ENCODE assay signal across 12 cellular contexts in the genomic region with DNA sequence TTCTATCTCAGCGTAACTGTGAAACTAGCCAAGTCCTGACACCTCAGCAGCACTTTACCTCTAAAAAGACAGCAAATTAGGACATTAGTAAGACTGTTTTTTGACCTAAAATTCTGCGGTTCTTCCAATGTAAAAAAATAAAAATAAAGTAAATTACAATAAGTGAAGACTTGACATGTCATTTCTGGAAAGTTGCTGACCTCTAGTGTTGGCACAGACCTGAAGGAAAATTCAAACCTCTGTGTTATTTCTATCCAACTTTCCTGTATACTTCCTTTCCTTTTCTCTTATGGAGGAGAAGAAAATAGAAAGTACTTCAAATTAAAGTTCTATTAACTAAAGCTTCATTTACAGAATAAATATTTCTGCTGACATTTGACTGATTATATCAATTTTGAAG.
DNase-seq lines count a peak whose midpoint lies in the region; ATAC-seq, FAIRE-seq and TF ChIP-seq lines count a peak whose summit lies in the region.
"Had no signal": no experiment of that assay in that cellular context is flagged by ENCODE, and none has a peak within 500 bp of the region (broad histone marks: within the 10 kb centered on the region; RNA-seq: fewer than 3 reads in every experiment).

No MANE protein-coding gene starts in this region.

- CTCF ChIA-PET in H1 (lab: Charles Lee; ENCODE audit: partially characterized antibody): interaction anchor here (0.7 to 3.8 kb wide), 8 partner anchors 7 to 133 kb away, joined by 3 to 44 read pairs (median 5); no protein-coding TSS in a partner anchor

- H2BK12ac ChIP-seq in H1 (ENCODE audit: low read depth, low read length): no peak overlapping the region

- no peak overlapping the region for H2BK20ac ChIP-seq in H1 (ENCODE audit: low read length)

- H3K4ac ChIP-seq in H1 (replicated peaks; ENCODE audit: insufficient read length, low read depth, low read length): no peak overlapping the region

- no peaks in the 10 kb centered on the region for H3K79me1 ChIP-seq in H1 (ENCODE audit: low read depth, low read length)

- no peak overlapping the region for H2AK5ac ChIP-seq in H1 (ENCODE audit: low read depth, low read length)

- POLR2A ChIA-PET in H1 (lab: Charles Lee; ENCODE audit: partially characterized antibody): no interaction called here

- ATAC-seq in left lobe of liver: no peak
- ATAC-seq: activated CD8-positive, alpha-beta memory T cell treated with anti-CD3 and anti-CD28 coated beads, Interleukin-2, amount 10 ng/mL, durations not matched to agents 7 days and 5 days had no signal

- no peak overlapping the region for H2BK5ac ChIP-seq in H1 (ENCODE audit: low read depth, low read length)

- H4K91ac ChIP-seq in H1 (replicated peaks; ENCODE audit: insufficient read length, low read length): no peak overlapping the region

- H2BK120ac ChIP-seq in H1 (replicated peaks; ENCODE audit: low read depth, low read length): no peak overlapping the region

- no peaks in the 10 kb centered on the region for H4K20me1 ChIP-seq in H1 (replicated peaks in 1 of 2; ENCODE audit: control insufficient read depth in 1 of 2, insufficient read depth in 2 of 2, low read length in 2 of 2)

- no peak overlapping the region for H4K8ac ChIP-seq in H1 (ENCODE audit: extremely low read depth, insufficient read depth, low read length)

- H3K23ac ChIP-seq in H1 (ENCODE audit: insufficient read length): no peak overlapping the region

- H3K9me3 ChIP-seq in H1 (ENCODE audit: insufficient read depth in 2 of 2, low read depth in 1 of 2, low read length in 1 of 2): no peaks in the 10 kb centered on the region

- no peak overlapping the region for H3K4me2 ChIP-seq in H1 (ENCODE audit: insufficient read depth in 1 of 2, low read depth in 2 of 2, low read length in 2 of 2)

- no peak overlapping the region for H3K9ac ChIP-seq in H1 (replicated peaks in 1 of 4; ENCODE audit: extremely low read depth in 1 of 4, low read depth in 3 of 4, low read length in 3 of 4)

- no peak overlapping the region for H2AFZ ChIP-seq in H1 (ENCODE audit: low read length)

- no peak for TF ChIP-seq EP300 in H1 (IDR thresholded peaks at IDR 0.05; ENCODE audit: borderline replicate concordance in 1 of 2, low read depth in 2 of 2, low read length in 2 of 2)

- H4K5ac ChIP-seq in H1 (ENCODE audit: insufficient read length, low read depth, low read length): no peak overlapping the region

- no peak for FAIRE-seq in H1 (lab: Jason Lieb, UNC)

- no peak overlapping the region for H3K27ac ChIP-seq in H1 (ENCODE audit: low read depth, low read length)

- H3K23me2 ChIP-seq in H1 (ENCODE audit: low read depth, low read length): no peaks in the 10 kb centered on the region

- H3K36me3 ChIP-seq in H1 (ENCODE audit: control insufficient read depth in 2 of 4, insufficient read depth in 4 of 4, low read length in 3 of 4): no peaks in the 10 kb centered on the region

- no peak overlapping the region for H2BK15ac ChIP-seq in H1 (ENCODE audit: low read length)

- no peak overlapping the region for H3K14ac ChIP-seq in H1 (ENCODE audit: insufficient read length)

- no peaks in the 10 kb centered on the region for H3K27me3 ChIP-seq in H1 (replicated peaks in 1 of 4; ENCODE audit: control insufficient read depth in 3 of 4, extremely low read depth in 1 of 4, insufficient read depth in 3 of 4, low read length in 3 of 4)

- no peak overlapping the region for H3K56ac ChIP-seq in H1 (replicated peaks; ENCODE audit: insufficient read length, low read depth, low read length)

- H3K79me2 ChIP-seq in H1 (ENCODE audit: control insufficient read depth in 1 of 2, insufficient read depth in 2 of 2, low read length in 2 of 2): no peaks in the 10 kb centered on the region

- H3K4me3 ChIP-seq in H1 (ENCODE audit: extremely low read depth in 1 of 4, insufficient read depth in 2 of 4, low read depth in 3 of 4, low read length in 4 of 4): no peak overlapping the region

- H3K18ac ChIP-seq in H1 (ENCODE audit: extremely low read depth, low read length): no peak overlapping the region

- WGBS in H1 (ENCODE audit: extremely low coverage in 1 of 2, insufficient coverage in 1 of 2, insufficient read length in 1 of 2, insufficient replicate concordance in 2 of 2, low coverage in 1 of 2, low lambda C conversion rate in 2 of 2, missing lambda C conversion rate in 1 of 2), 2 experiments: 82% methylated on average over 2 of the region's 2 CpGs; no CpG with 5 or more reads in 1 of the 2 experiments

- TF ChIP-seq CTCF in H1 (IDR thresholded peaks at IDR 0.05; ENCODE audit: control extremely low read depth in 1 of 3, insufficient read depth in 1 of 3, low read depth in 1 of 3, low read length in 3 of 3): no peak; a peak in 1 of 4 replicates

- peak; percentile 41 to 43 for TF ChIP-seq RAD21 in H1 (IDR thresholded peaks at IDR 0.05 in 1 of 2, conservative IDR thresholded peaks at IDR 0.05 in 1 of 2; ENCODE audit: low read depth in 2 of 2, low read length in 2 of 2)

- no peaks in the 10 kb centered on the region for H3K4me1 ChIP-seq in H1 (replicated peaks in 1 of 4; ENCODE audit: control insufficient read depth in 3 of 4, insufficient read depth in 4 of 4, low read length in 3 of 4)

- peak; percentile 4 for DNase-seq in NCI-H526 (lab: John Stamatoyannopoulos, UW)
- no peak for DNase-seq in NCI-H526 treated with DMSO at 0.1 percent for 48 hours (lab: John Stamatoyannopoulos, UW)
- DNase-seq in MV-4-11 (lab: John Stamatoyannopoulos, UW): peak; percentile 7
- no peak for DNase-seq in H1 (ENCODE audit: low read depth in 1 of 2, low spot score in 2 of 2)
- peak; percentile 25 for DNase-seq in renal cortical epithelial cell (ENCODE audit: low read depth)
- no peak for DNase-seq in left lobe of liver (ENCODE audit: low spot score)
- DNase-seq in SIG-M5 treated with dmso at 0.1 percent for 504 hours (lab: John Stamatoyannopoulos, UW; ENCODE audit: unreplicated experiment): no peak
- DNase-seq in NCI-H345 (lab: John Stamatoyannopoulos, UW): no peak
- DNase-seq: activated CD8-positive, alpha-beta memory T cell treated with anti-CD3 and anti-CD28 coated beads, Interleukin-2, amount 10 ng/mL, durations not matched to agents 7 days and 5 days; activated naive CD4-positive, alpha-beta T cell treated with anti-CD3 and anti-CD28 coated beads, Interleukin-2, amount 50 U/mL, for 16 hours; RPMI8226; stimulated activated CD4-positive, alpha-beta T cell treated with anti-CD3 and anti-CD28 coated beads, Interleukin-15, amount 100 ng/mL, for 24 hours had no signal

- no peak for TF ChIP-seq POLR2A in H1 (IDR thresholded peaks at IDR 0.05; ENCODE audit: control extremely low read depth in 1 of 2, low read depth in 2 of 2, low read length in 2 of 2)

TF ChIP-seq in H1, 55 proteins besides CTCF, POLR2A, EP300 and RAD21:
- no peak for TF ChIP-seq RBBP5 (IDR thresholded peaks at IDR 0.05; ENCODE audit: borderline replicate concordance, low read depth, low read length)
- TF ChIP-seq RFX5 (IDR thresholded peaks at IDR 0.05; ENCODE audit: borderline replicate concordance, low read depth, low read length): no peak
- TF ChIP-seq SRF (IDR thresholded peaks at IDR 0.05; ENCODE audit: low read depth, low read length): no peak
- no peak for TF ChIP-seq NANOG (IDR thresholded peaks at IDR 0.05; ENCODE audit: insufficient read depth, low read depth, low read length, poor library complexity, severe bottlenecking)
- TF ChIP-seq TAF7 (optimal IDR thresholded peaks at IDR 0.05; ENCODE audit: borderline replicate concordance, low read depth, low read length): no peak
- no peak for TF ChIP-seq FOSL1 (IDR thresholded peaks at IDR 0.05; ENCODE audit: insufficient read depth, low read depth, low read length)
- TF ChIP-seq KDM5A (IDR thresholded peaks at IDR 0.05; ENCODE audit: low read length): no peak
- no peak for TF ChIP-seq SIX5 (IDR thresholded peaks at IDR 0.05; ENCODE audit: low read depth, low read length)
- no peak for TF ChIP-seq YY1 (IDR thresholded peaks at IDR 0.05; ENCODE audit: low read depth, low read length)
- no peak for TF ChIP-seq RNF2 (IDR thresholded peaks at IDR 0.05; ENCODE audit: borderline replicate concordance, low read depth, low read length, missing control alignments, poor library complexity, severe bottlenecking)
- no peak for TF ChIP-seq SP1 (IDR thresholded peaks at IDR 0.05; ENCODE audit: low read depth, low read length)
- no peak for TF ChIP-seq MAFK (IDR thresholded peaks at IDR 0.05; ENCODE audit: low read depth, low read length)
- TF ChIP-seq POLR2AphosphoS5 (IDR thresholded peaks at IDR 0.05; ENCODE audit: low read depth, low read length): no peak

Comparison
In these comparisons a context has a peak if more than half of its experiments do, and no peak if none do; other contexts are left out.
1. DNase-seq: peak in NCI-H526 (2 of 2), MV-4-11 (single experiment) and renal cortical epithelial cell (single experiment); none in NCI-H526 treated with DMSO at 0.1 percent for 48 hours (single experiment), H1 (0 of 2), left lobe of liver (single experiment), SIG-M5 treated with dmso at 0.1 percent for 504 hours (single experiment) and NCI-H345 (single experiment).